14 cellular contexts compared by ENCODE assay signal in the genomic region with DNA sequence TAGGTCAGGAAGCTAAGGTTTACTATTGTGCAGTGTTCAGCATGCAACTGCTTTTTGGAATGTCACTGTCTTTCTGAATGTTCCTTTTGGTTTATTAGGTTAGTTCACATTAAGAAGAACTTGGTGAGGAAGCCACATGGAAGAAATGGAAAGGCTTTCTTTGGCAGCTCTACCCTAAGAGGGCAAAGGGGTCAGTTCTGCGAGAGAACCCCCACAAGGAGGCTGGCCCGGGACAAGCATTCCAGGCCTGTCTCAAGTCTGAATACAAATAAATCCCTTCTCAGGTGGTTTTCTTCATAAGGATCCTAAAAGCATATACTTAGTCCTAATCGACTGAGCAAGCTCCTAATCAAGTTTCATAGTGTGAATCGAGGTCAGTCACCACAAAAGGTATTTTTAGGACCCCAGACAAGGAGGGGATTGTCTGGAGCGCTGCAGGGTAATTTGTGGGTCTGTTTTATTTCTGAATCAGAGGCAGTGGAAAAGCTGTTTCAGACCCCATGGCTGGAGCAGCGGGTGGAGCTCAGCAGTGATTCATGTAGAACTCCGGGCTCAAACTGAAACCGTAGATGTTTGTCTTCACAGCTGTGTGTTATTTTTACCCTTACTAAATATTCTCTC.
A peak's percentile ranks its signal among the peaks of the same experiment; 100 is the strongest.
DNase-seq lines count a peak whose midpoint lies in the region; ATAC-seq and TF ChIP-seq lines count a peak whose summit lies in the region.
"Had no signal": no experiment of that assay in that cellular context is flagged by ENCODE, and none has a peak within 500 bp of the region (broad histone marks: within the 10 kb centered on the region; RNA-seq: fewer than 3 reads in every experiment).

No MANE protein-coding gene starts in this region.

- ATAC-seq in HG03354 (IDR thresholded peaks at IDR 0.05; ENCODE audit: poor library complexity, severe bottlenecking, unreplicated experiment) = no peak
- no peak for ATAC-seq in activated T-cell treated with anti-CD3 and anti-CD28 coated beads, Interleukin-2, amount 50 U/mL, for 72 hours (replicated peaks in 1 of 2)
- ATAC-seq: left colon had no signal

- DNase-seq in HPDE6-E6E7 (ENCODE audit: extremely low spot score) (peak; percentile 17), astrocyte of the hippocampus (ENCODE audit: low read depth, low spot score) (peak; percentile 79), iris pigment epithelial cell (ENCODE audit: low read depth) (peak; percentile 75), suprapubic skin (ENCODE audit: low spot score in 2 of 2) (no peak), NCI-H1092 (lab: John Stamatoyannopoulos, UW) (no peak), DMS53 treated with DMSO at 0.1 percent for 48 hours (lab: John Stamatoyannopoulos, UW; ENCODE audit: unreplicated experiment) (no peak)
- DNase-seq in activated T-cell treated with anti-CD3 and anti-CD28 coated beads, Interleukin-2, amount 50 U/mL, for 72 hours = no peak
- DNase-seq: activated effector memory CD4-positive, alpha-beta T cell treated with Interleukin-2 at 50 U/mL for 16 hours; H9; left colon; NCI-H1417; stimulated activated CD4-positive, alpha-beta T cell treated with anti-CD3 and anti-CD28 coated beads, Interleukin-12 subunit alpha, Interleukin-12 subunit beta, amount 100 ng/mL, for 4 hours; stimulated activated naive CD4-positive, alpha-beta T cell had no signal

- H3K4me1 ChIP-seq in suprapubic skin = peaks cover 10% of the 10 kb centered on the region

- no peaks in the 10 kb centered on the region for H3K4me1 Mint-ChIP-seq in activated T-cell treated with anti-CD3 and anti-CD28 coated beads, Interleukin-2, amount 50 U/mL, for 72 hours (ENCODE audit: low read depth)
- H3K4me1 Mint-ChIP-seq: H9 had no signal

- no peak for TF ChIP-seq CTCF in suprapubic skin (IDR thresholded peaks at IDR 0.05)

- no peaks in the 10 kb centered on the region for H3K36me3 Mint-ChIP-seq in activated T-cell treated with anti-CD3 and anti-CD28 coated beads, Interleukin-2, amount 50 U/mL, for 72 hours (ENCODE audit: insufficient read depth in 2 of 2)

- H3K9me3 ChIP-seq in suprapubic skin = no peaks in the 10 kb centered on the region

- no peak overlapping the region for H3K27ac Mint-ChIP-seq in activated T-cell treated with anti-CD3 and anti-CD28 coated beads, Interleukin-2, amount 50 U/mL, for 72 hours
- H3K27ac Mint-ChIP-seq: H9 had no signal

- no peak overlapping the region for H3K27ac ChIP-seq in suprapubic skin

- TF ChIP-seq EP300 in suprapubic skin (IDR thresholded peaks at IDR 0.05) = no peak

- WGBS in suprapubic skin = 47% methylated on average over 8 of the region's 8 CpGs

- peak overlapping the region; percentile 13 for H3K4me3 ChIP-seq in suprapubic skin

- H3K27me3 ChIP-seq in suprapubic skin = no peaks in the 10 kb centered on the region

- TF ChIP-seq POLR2A in suprapubic skin (IDR thresholded peaks at IDR 0.05) = no peak

- H3K36me3 ChIP-seq in suprapubic skin = no peaks in the 10 kb centered on the region

- no peak overlapping the region for H3K4me3 Mint-ChIP-seq in activated T-cell treated with anti-CD3 and anti-CD28 coated beads, Interleukin-2, amount 50 U/mL, for 72 hours
- H3K4me3 Mint-ChIP-seq: H9 had no signal

- H3K27me3 Mint-ChIP-seq in activated T-cell treated with anti-CD3 and anti-CD28 coated beads, Interleukin-2, amount 50 U/mL, for 72 hours (ENCODE audit: low read depth) = no peaks in the 10 kb centered on the region

- H3K9me3 Mint-ChIP-seq in activated T-cell treated with anti-CD3 and anti-CD28 coated beads, Interleukin-2, amount 50 U/mL, for 72 hours = no peaks in the 10 kb centered on the region

Comparison
In these comparisons a context has a peak if more than half of its experiments do, and no peak if none do; other contexts are left out.
1. DNase-seq: peak in HPDE6-E6E7 (single experiment), astrocyte of the hippocampus (single experiment) and iris pigment epithelial cell (single experiment); none in suprapubic skin (0 of 2), NCI-H1092 (single experiment), DMS53 treated with DMSO at 0.1 percent for 48 hours (single experiment) and activated T-cell treated with anti-CD3 and anti-CD28 coated beads, Interleukin-2, amount 50 U/mL, for 72 hours (0 of 2).